17 cellular contexts compared by ENCODE assay signal in genomic region chr1:224529844-224530243, GRCh38.
DNase-seq lines count a peak whose midpoint lies in the region; ATAC-seq and TF ChIP-seq lines count a peak whose summit lies in the region.
"Had no signal": no experiment of that assay in that cellular context is flagged by ENCODE, and none has a peak within 500 bp of the region (broad histone marks: within the 10 kb centered on the region; RNA-seq: fewer than 3 reads in every experiment).

No MANE protein-coding gene starts in this region.

- no peak overlapping the region for H3K18ac ChIP-seq in mesendoderm (ENCODE audit: low read length)

- H2AK5ac ChIP-seq in mesendoderm (ENCODE audit: low read length), result no peak overlapping the region

- H3K9me3 Mint-ChIP-seq in MCF 10A (ENCODE audit: unreplicated experiment), result no peaks in the 10 kb centered on the region
- H3K9me3 Mint-ChIP-seq in activated CD8-positive, alpha-beta T cell treated with anti-CD3 and anti-CD28 coated beads, Interleukin-2, amount 10 ng/mL, durations not matched to agents 7 days and 5 days (ENCODE audit: insufficient read depth), result no peaks in the 10 kb centered on the region

- H3K4me3 ChIP-seq in mammary epithelial cell (replicated peaks in 1 of 3; ENCODE audit: insufficient read depth in 1 of 3, low read depth in 2 of 3, low read length in 3 of 3) (no peak overlapping the region), esophagus muscularis mucosa (no peak overlapping the region), mesendoderm (ENCODE audit: low read length) (no peak overlapping the region)
- H3K4me3 ChIP-seq: A549 had no signal

- no peak overlapping the region for H3K9ac ChIP-seq in mammary epithelial cell (ENCODE audit: insufficient read depth, low read length)
- H3K9ac ChIP-seq in mesendoderm (ENCODE audit: low read length), result no peak overlapping the region

- H2BK15ac ChIP-seq in mesendoderm (replicated peaks; ENCODE audit: low read depth), result no peak overlapping the region

- BruUV-seq in mammary epithelial cell (replicated peaks; lab: Mats Ljungman, UMichigan) (no TSS peak), MCF 10A (replicated peaks; lab: Mats Ljungman, UMichigan) (no TSS peak)

- peaks cover 16% of the 10 kb centered on the region for H3K4me1 Mint-ChIP-seq in MCF 10A (ENCODE audit: insufficient read depth, unreplicated experiment)
- no peaks in the 10 kb centered on the region for H3K4me1 Mint-ChIP-seq in activated CD8-positive, alpha-beta T cell treated with anti-CD3 and anti-CD28 coated beads, Interleukin-2, amount 10 ng/mL, durations not matched to agents 7 days and 5 days (ENCODE audit: low read depth)

- no peak for TF ChIP-seq EP300 in esophagus muscularis mucosa (IDR thresholded peaks at IDR 0.05)

- TF ChIP-seq POLR2A in esophagus muscularis mucosa (IDR thresholded peaks at IDR 0.05; ENCODE audit: low read depth), result no peak

- H3K23ac ChIP-seq in mesendoderm (ENCODE audit: low read length), result no peak overlapping the region

- no peak overlapping the region for H4K8ac ChIP-seq in mesendoderm (ENCODE audit: low read depth, low read length)

- H3K27me3 ChIP-seq in mammary epithelial cell (ENCODE audit: insufficient read depth, low read length) (no peaks in the 10 kb centered on the region), esophagus muscularis mucosa (no peaks in the 10 kb centered on the region), mesendoderm (ENCODE audit: insufficient read depth, low read length, poor library complexity) (no peaks in the 10 kb centered on the region)
- H3K27me3 ChIP-seq: BE2C had no signal

- no peaks in the 10 kb centered on the region for H3K36me3 ChIP-seq in mammary epithelial cell (ENCODE audit: insufficient read depth, low read length)
- no peaks in the 10 kb centered on the region for H3K36me3 ChIP-seq in esophagus muscularis mucosa
- H3K36me3 ChIP-seq in mesendoderm (ENCODE audit: control insufficient read depth, insufficient read depth, low read length), result no peaks in the 10 kb centered on the region
- H3K36me3 ChIP-seq: BE2C had no signal

- no peak overlapping the region for H3K4me3 Mint-ChIP-seq in MCF 10A (ENCODE audit: unreplicated experiment)
- no peak overlapping the region for H3K4me3 Mint-ChIP-seq in activated CD8-positive, alpha-beta T cell treated with anti-CD3 and anti-CD28 coated beads, Interleukin-2, amount 10 ng/mL, durations not matched to agents 7 days and 5 days

- no peaks in the 10 kb centered on the region for H3K36me3 Mint-ChIP-seq in MCF 10A (ENCODE audit: insufficient read depth, unreplicated experiment)
- no peaks in the 10 kb centered on the region for H3K36me3 Mint-ChIP-seq in activated CD8-positive, alpha-beta T cell treated with anti-CD3 and anti-CD28 coated beads, Interleukin-2, amount 10 ng/mL, durations not matched to agents 7 days and 5 days (ENCODE audit: low read depth)

- POLR2A ChIA-PET in MCF 10A (lab: Yijun Ruan, JAX), result interaction anchor here (1.2 to 3.1 kb wide), 2 partner anchors 12 to 26 kb away, joined by 3 to 10 read pairs; no protein-coding TSS in a partner anchor
- POLR2A ChIA-PET in activated CD8-positive, alpha-beta T cell treated with anti-CD3 and anti-CD28 coated beads, Interleukin-2, amount 10 ng/mL, durations not matched to agents 7 days and 5 days (lab: Charles Lee), result no interaction called here

- H2AFZ ChIP-seq in mammary epithelial cell (ENCODE audit: low read depth, low read length), result peak overlapping the region; percentile 10

- no peak overlapping the region for H3K27ac Mint-ChIP-seq in MCF 10A (ENCODE audit: low read depth, unreplicated experiment)
- no peak overlapping the region for H3K27ac Mint-ChIP-seq in activated CD8-positive, alpha-beta T cell treated with anti-CD3 and anti-CD28 coated beads, Interleukin-2, amount 10 ng/mL, durations not matched to agents 7 days and 5 days

- ATAC-seq in activated CD8-positive, alpha-beta T cell treated with anti-CD3 and anti-CD28 coated beads, Interleukin-2, amount 10 ng/mL, durations not matched to agents 7 days and 5 days, result no peak
- ATAC-seq: A549 had no signal

- no peak overlapping the region for H4K5ac ChIP-seq in mesendoderm (ENCODE audit: low read length)

- dilution Hi-C loops in mammary epithelial cell (cut with HindIII; ENCODE audit: low sequenced_read_pairs), result no loop called here

- H3K56ac ChIP-seq in mesendoderm (ENCODE audit: low read length), result no peak overlapping the region

- no peak overlapping the region for H2BK5ac ChIP-seq in mesendoderm (ENCODE audit: low read length)

- in situ Hi-C loops in mammary epithelial cell (cut with MboI; ENCODE audit: low sequenced_read_pairs in 2 of 2), result loop anchor here in 1 of 2 donors (10.0 kb wide), 1 partner anchor 85 kb away; the partner anchor contains the start of gene CNIH3

- H3K27ac ChIP-seq in mammary epithelial cell (ENCODE audit: insufficient read depth, low read depth, low read length), result no peak overlapping the region
- no peak overlapping the region for H3K27ac ChIP-seq in esophagus muscularis mucosa (replicated peaks in 1 of 4)
- H3K27ac ChIP-seq in mesendoderm (ENCODE audit: low read depth, low read length), result no peak overlapping the region
- H3K27ac ChIP-seq: A549 had no signal

- no peaks in the 10 kb centered on the region for H3K9me3 ChIP-seq in mammary epithelial cell (replicated peaks; ENCODE audit: insufficient read depth, low read length)
- H3K9me3 ChIP-seq in esophagus muscularis mucosa, result no peaks in the 10 kb centered on the region
- H3K9me3 ChIP-seq: A549, BE2C had no signal

- no peak overlapping the region for H3K4ac ChIP-seq in mesendoderm (ENCODE audit: low read depth, low read length)

- 95% methylated on average over 5 of the region's 5 CpGs for WGBS in mammary epithelial cell (ENCODE audit: low coverage, missing lambda C conversion rate)
- WGBS in esophagus muscularis mucosa, result 93% methylated on average over 4 of the region's 5 CpGs
- no CpG with 5 or more reads among the region's 5 CpGs for WGBS in mesendoderm (ENCODE audit: extremely low coverage, insufficient coverage, low lambda C conversion rate)

- H3K79me2 ChIP-seq in mammary epithelial cell (ENCODE audit: insufficient read depth, low read length) (no peaks in the 10 kb centered on the region), mesendoderm (ENCODE audit: control insufficient read depth, insufficient read depth, low read length) (no peaks in the 10 kb centered on the region)

- DNase-seq in mammary epithelial cell (no peak), MCF 10A (ENCODE audit: unreplicated experiment) (no peak), NCI-H69 (lab: John Stamatoyannopoulos, UW) (peak; percentile 84), esophagus muscularis mucosa (ENCODE audit: extremely low spot score) (peak; percentile 53), DMS79 (lab: John Stamatoyannopoulos, UW) (no peak), mesendoderm (no peak)
- DNase-seq in activated CD8-positive, alpha-beta T cell treated with anti-CD3 and anti-CD28 coated beads, Interleukin-2, amount 10 ng/mL, durations not matched to agents 7 days and 5 days, result no peak
- DNase-seq: BE2C, GOT3, HCEC 1CT, MM.1S, NCI-H1048, NCI-H1930, NCI-H2227 treated with DMSO at 0.1 percent for 48 hours, NCI-H510A, Right ventricle myocardium superior had no signal

- H2BK120ac ChIP-seq in mesendoderm (ENCODE audit: low read depth, low read length), result no peak overlapping the region

- no peak overlapping the region for H3K4me2 ChIP-seq in mammary epithelial cell (ENCODE audit: insufficient read depth, low read depth, low read length)
- no peak overlapping the region for H3K4me2 ChIP-seq in mesendoderm (ENCODE audit: low read length)
- H3K4me2 ChIP-seq: A549 had no signal

- H3K27me3 Mint-ChIP-seq in MCF 10A (ENCODE audit: insufficient read depth, unreplicated experiment), result no peaks in the 10 kb centered on the region
- peaks cover 4% of the 10 kb centered on the region for H3K27me3 Mint-ChIP-seq in activated CD8-positive, alpha-beta T cell treated with anti-CD3 and anti-CD28 coated beads, Interleukin-2, amount 10 ng/mL, durations not matched to agents 7 days and 5 days (ENCODE audit: low read depth)

- TF ChIP-seq CTCF in mammary epithelial cell (conservative IDR thresholded peaks at IDR 0.05 in 1 of 2, IDR thresholded peaks at IDR 0.05 in 1 of 2; ENCODE audit: extremely low read depth in 1 of 2, insufficient read depth in 1 of 2, low read depth in 1 of 2, low read length in 2 of 2) (no peak), MCF 10A (IDR thresholded peaks at IDR 0.05; ENCODE audit: unreplicated experiment) (no peak), esophagus muscularis mucosa (IDR thresholded peaks at IDR 0.05) (no peak)

- intact Hi-C loops in mammary epithelial cell (cut with micrococcal nuclease), result no loop called here
- intact Hi-C loops in MCF 10A (cut with micrococcal nuclease), result no loop called here
- intact Hi-C loops in esophagus muscularis mucosa (cut with DNase I), result no loop called here

- CTCF ChIA-PET in mammary epithelial cell (lab: Charles Lee; ENCODE audit: low non-redundant PET) (no interaction called here), MCF 10A (lab: Yijun Ruan, JAX) (interaction anchor here (0.6 to 3.7 kb wide), 8 partner anchors 10 to 394 kb away, joined by 3 to 29 read pairs (median 6); no protein-coding TSS in a partner anchor)
- CTCF ChIA-PET in activated CD8-positive, alpha-beta T cell treated with anti-CD3 and anti-CD28 coated beads, Interleukin-2, amount 10 ng/mL, durations not matched to agents 7 days and 5 days (lab: Charles Lee), result interaction anchor here (1.0 kb wide), 1 partner anchor 322 kb away, joined by 3 read pairs; no protein-coding TSS in a partner anchor

- H4K20me1 ChIP-seq in mammary epithelial cell (ENCODE audit: insufficient read depth, low read length), result no peaks in the 10 kb centered on the region

- peaks cover 22% of the 10 kb centered on the region for H3K4me1 ChIP-seq in mammary epithelial cell (ENCODE audit: insufficient read depth, low read length)
- H3K4me1 ChIP-seq in esophagus muscularis mucosa, result peaks cover 0 to 8% (median 0%) of the 10 kb centered on the region in 4 donors
- H3K4me1 ChIP-seq in mesendoderm (ENCODE audit: control insufficient read depth, low read depth, low read length), result no peaks in the 10 kb centered on the region

- no peaks in the 10 kb centered on the region for H3K79me1 ChIP-seq in mesendoderm (ENCODE audit: low read length)

Comparison
In these comparisons a context has a peak if more than half of its experiments do, and no peak if none do; other contexts are left out.
1. DNase-seq: peak in NCI-H69 (single experiment) and esophagus muscularis mucosa (single experiment); none in mammary epithelial cell (single experiment), MCF 10A (single experiment), activated CD8-positive, alpha-beta T cell treated with anti-CD3 and anti-CD28 coated beads, Interleukin-2, amount 10 ng/mL, durations not matched to agents 7 days and 5 days (single experiment), DMS79 (single experiment) and mesendoderm (single experiment).